30 cellular contexts compared by ENCODE assay signal in genomic region chr16:85255777-85256176, GRCh38.
"Had no signal": no experiment of that assay in that cellular context is flagged by ENCODE, and none has a peak within 500 bp of the region (broad histone marks: within the 10 kb centered on the region; RNA-seq: fewer than 3 reads in every experiment).

No MANE protein-coding gene starts in this region.

- H3K4me3 ChIP-seq: neural progenitor cell, ovary, psoas muscle, right lobe of liver, skin epidermis, smooth muscle cell, spleen, suprapubic skin, testis, tibial artery, transverse colon, upper lobe of right lung, uterus had no signal

- H3K27ac Mint-ChIP-seq: natural killer cell; nephron; neural progenitor cell; progenitor cell of endocrine pancreas; stimulated activated memory B cell treated with anti-CD40 and anti-IgM and Interleukin-4, amounts not matched to agents 10 μg/mL and 1 μg/mL and 100 μg/mL, for 72 hours; type B pancreatic cell had no signal

- H3K36me3 Mint-ChIP-seq: natural killer cell; stimulated activated memory B cell treated with anti-CD40 and anti-IgM and Interleukin-4, amounts not matched to agents 10 μg/mL and 1 μg/mL and 100 μg/mL, for 72 hours; type B pancreatic cell had no signal

- H3K4me1 ChIP-seq: psoas muscle, suprapubic skin, testis, transverse colon, upper lobe of right lung, uterus had no signal

- H3K27ac ChIP-seq: neural progenitor cell, ovary, parathyroid adenoma, psoas muscle, right lobe of liver, skin epidermis, spleen, suprapubic skin, testis, tibial artery, transverse colon, upper lobe of right lung, uterus had no signal

- H3K27me3 Mint-ChIP-seq: progenitor cell of endocrine pancreas, type B pancreatic cell had no signal

- H3K4me3 Mint-ChIP-seq: natural killer cell; nephron; neural progenitor cell; stimulated activated memory B cell treated with anti-CD40 and anti-IgM and Interleukin-4, amounts not matched to agents 10 μg/mL and 1 μg/mL and 100 μg/mL, for 72 hours; stimulated activated naive CD8-positive, alpha-beta T cell treated with anti-CD3 and anti-CD28 coated beads, Interleukin-15, amount 100 ng/mL, for 72 hours; type B pancreatic cell had no signal

- H3K9me3 ChIP-seq: ovary, psoas muscle, right lobe of liver, spleen, suprapubic skin, testis, tibial artery, transverse colon, upper lobe of right lung, uterus had no signal

- H3K27me3 ChIP-seq: neural progenitor cell, ovary, right lobe of liver, testis, upper lobe of right lung, uterus had no signal

- H3K9me3 Mint-ChIP-seq: natural killer cell; nephron; neural progenitor cell; stimulated activated memory B cell treated with anti-CD40 and anti-IgM and Interleukin-4, amounts not matched to agents 10 μg/mL and 1 μg/mL and 100 μg/mL, for 72 hours; stimulated activated naive CD8-positive, alpha-beta T cell treated with anti-CD3 and anti-CD28 coated beads, Interleukin-15, amount 100 ng/mL, for 72 hours; type B pancreatic cell had no signal

- ATAC-seq: natural killer cell; psoas muscle; right cardiac atrium; stimulated activated memory B cell treated with anti-CD40 and anti-IgM and Interleukin-4, amounts not matched to agents 10 μg/mL and 1 μg/mL and 100 μg/mL, for 72 hours; stimulated activated naive CD8-positive, alpha-beta T cell treated with anti-CD3 and anti-CD28 coated beads, Interleukin-15, amount 100 ng/mL, for 72 hours; stimulated activated naive CD8-positive, alpha-beta T cell treated with anti-CD3 and anti-CD28 coated beads, Interleukin-15, Interleukin-2, amounts not matched to agents 100 U/mL and 50 U/mL, for 24 hours; upper lobe of right lung had no signal

- H3K36me3 ChIP-seq: neural progenitor cell, ovary, right lobe of liver, spleen, suprapubic skin, tibial artery, transverse colon, upper lobe of right lung, uterus had no signal

- DNase-seq: natural killer cell; occipital lobe; ovary; posterior cingulate gyrus; psoas muscle; right cardiac atrium; spleen; stimulated activated CD4-positive, alpha-beta T cell treated with anti-CD3 and anti-CD28 coated beads, Interleukin-12 subunit alpha, Interleukin-12 subunit beta, amount 100 ng/mL, for 4 hours; stimulated activated CD4-positive, alpha-beta T cell treated with anti-CD3 and anti-CD28 coated beads, Interleukin-1b, Interleukin-23, amount 100 ng/mL, for 48 hours; stimulated activated CD4-positive, alpha-beta T cell treated with anti-CD3 and anti-CD28 coated beads, Interleukin-4, amount 100 ng/mL, for 1 hour; stimulated activated CD4-positive, alpha-beta T cell treated with anti-CD3 and anti-CD28 coated beads, Interleukin-4, amount 100 ng/mL, for 4 hours; stimulated activated CD8-positive, alpha-beta memory T cell treated with anti-CD3 and anti-CD28 coated beads, Interleukin-4, amount 100 ng/mL, for 48 hours; stimulated activated naive CD4-positive, alpha-beta T cell; stimulated activated naive CD8-positive, alpha-beta T cell treated with anti-CD3 and anti-CD28 coated beads, Interleukin-15, amount 100 ng/mL, for 72 hours; stimulated activated naive CD8-positive, alpha-beta T cell treated with anti-CD3 and anti-CD28 coated beads, Interleukin-15, Interleukin-2, amounts not matched to agents 100 U/mL and 50 U/mL, for 24 hours; testis; tibial artery; transverse colon; upper lobe of right lung; uterus had no signal
